8 cellular contexts compared by ENCODE assay signal in the genomic region with DNA sequence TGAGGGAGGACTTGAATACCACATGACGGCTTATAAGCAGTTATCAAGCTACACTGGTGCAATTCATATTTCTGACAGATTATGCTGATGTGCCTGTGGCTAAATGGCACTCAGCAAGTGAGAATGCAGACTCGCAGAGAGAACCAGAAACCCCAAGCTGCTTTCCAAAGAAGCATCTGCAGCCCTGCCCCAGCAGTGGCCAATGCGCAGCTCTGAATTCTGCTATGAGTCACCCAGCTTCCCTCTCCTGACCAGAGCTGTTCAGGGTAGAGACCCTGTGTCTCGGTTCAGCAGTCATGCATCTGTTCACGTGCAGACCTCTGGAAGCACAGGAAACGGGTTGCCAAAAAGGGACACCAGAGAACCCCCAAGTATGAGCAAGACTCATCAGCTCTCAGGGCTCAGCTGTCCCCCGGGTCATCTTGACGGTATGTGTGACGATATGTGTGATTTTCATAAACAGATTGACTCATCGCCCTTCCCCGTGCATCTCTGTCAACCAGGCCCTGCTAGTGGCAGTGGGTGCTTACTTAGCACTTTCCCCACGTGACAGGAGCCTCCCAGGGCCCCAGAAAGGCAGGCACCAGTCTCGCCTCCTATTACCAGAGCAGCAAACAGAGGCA.
DNase-seq lines count a peak whose midpoint lies in the region; ATAC-seq lines count a peak whose summit lies in the region.

No MANE protein-coding gene starts in this region.

- intact Hi-C loops in head of caudate nucleus (cut with DNase I): no loop called here

- H3K4me3 ChIP-seq in skeletal muscle cell (ENCODE audit: low read depth, low read length): no peak overlapping the region

- peak; percentile 97 for DNase-seq in A172 (ENCODE audit: low spot score)
- peak; percentile 36 to 67 for DNase-seq in SHP77 (lab: John Stamatoyannopoulos, UW)
- DNase-seq in activated naive CD4-positive, alpha-beta T cell treated with Interleukin-2 at 50 U/mL for 16 hours: peak; percentile 86
- peak in 34 of 42 donors; percentile 25 to 88 (median 58) for DNase-seq in head of caudate nucleus
- DNase-seq in skeletal muscle cell (ENCODE audit: low read depth): peak; percentile 97
- no peak for DNase-seq in NCI-H526 treated with DMSO at 0.1 percent for 48 hours (lab: John Stamatoyannopoulos, UW)

- peak; percentile 96 for ATAC-seq in GM18907 (IDR thresholded peaks at IDR 0.05; ENCODE audit: unreplicated experiment)
- peak; percentile 93 for ATAC-seq in HG03135 (IDR thresholded peaks at IDR 0.05; ENCODE audit: unreplicated experiment)
